Comparison of ENCODE assay signal across 1 cellular context in genomic region chr17:39139561-39139960, GRCh38.
TF ChIP-seq lines count a peak whose summit lies in the region.

No MANE protein-coding gene starts in this region.

TF ChIP-seq in HCT116, 20 proteins besides CTCF, POLR2A, EP300 and RAD21:
- no peak for TF ChIP-seq CEBPB (IDR thresholded peaks at IDR 0.05; ENCODE audit: low read depth)
- no peak for TF ChIP-seq EGR1 (IDR thresholded peaks at IDR 0.05; ENCODE audit: low read depth)
- no peak for TF ChIP-seq TCF7L2 (IDR thresholded peaks at IDR 0.05; ENCODE audit: borderline replicate concordance, extremely low read depth, insufficient read depth, insufficient read length)
- no peak for TF ChIP-seq ELF1 (IDR thresholded peaks at IDR 0.05; ENCODE audit: borderline replicate concordance, low read depth)
- no peak for TF ChIP-seq YY1 (IDR thresholded peaks at IDR 0.05; ENCODE audit: extremely low read depth, insufficient replicate concordance, low read depth, low read length)
- no peak for TF ChIP-seq POLR2AphosphoS5 (IDR thresholded peaks at IDR 0.05; ENCODE audit: low read depth, low read length)
